Comparison of ENCODE assay signal across 10 cellular contexts in the genomic region with DNA sequence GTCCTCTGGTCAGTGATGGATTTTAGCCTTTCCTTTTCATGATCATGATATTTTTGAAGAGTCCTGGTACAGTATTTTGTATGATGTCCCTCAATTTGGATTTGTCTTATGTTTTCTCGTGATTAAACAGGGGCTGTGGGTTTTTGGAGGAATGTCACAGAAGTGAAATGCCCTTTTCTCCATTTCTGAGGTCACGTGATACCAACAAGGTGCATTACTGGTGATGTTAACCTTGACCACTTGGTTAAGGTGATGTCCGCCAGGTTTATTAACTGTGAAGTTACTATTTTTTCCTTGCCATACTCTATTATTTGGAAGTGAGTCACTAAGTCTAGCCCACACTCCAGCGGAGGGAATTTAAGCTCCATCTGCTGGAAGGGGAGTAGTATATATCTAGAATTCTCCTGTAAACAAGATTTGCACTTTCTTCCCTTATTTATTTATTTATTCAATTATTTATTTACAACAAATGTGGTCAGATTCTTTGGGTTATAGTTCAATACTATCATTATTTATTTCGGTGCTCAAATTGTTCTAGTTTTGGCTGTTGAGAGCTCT.
DNase-seq lines count a peak whose midpoint lies in the region; ATAC-seq and TF ChIP-seq lines count a peak whose summit lies in the region.
"Had no signal": no experiment of that assay in that cellular context is flagged by ENCODE, and none has a peak within 500 bp of the region (broad histone marks: within the 10 kb centered on the region; RNA-seq: fewer than 3 reads in every experiment).

No MANE protein-coding gene starts in this region.

- H3K27me3 ChIP-seq in left ventricle myocardium inferior (ENCODE audit: low read depth), result no peaks in the 10 kb centered on the region
- no peaks in the 10 kb centered on the region for H3K27me3 ChIP-seq in right cardiac atrium (ENCODE audit: control insufficient read depth, insufficient read depth)
- H3K27me3 ChIP-seq in SK-N-SH (ENCODE audit: insufficient read depth), result no peaks in the 10 kb centered on the region

- H3K79me2 ChIP-seq in SK-N-SH (ENCODE audit: insufficient read depth), result no peaks in the 10 kb centered on the region

- 86% methylated on average over 5 of the region's 5 CpGs for WGBS in right cardiac atrium
- 83% methylated on average over 5 of the region's 5 CpGs for WGBS in SK-N-SH (ENCODE audit: low lambda C conversion rate)

- no peak overlapping the region for H3K9ac ChIP-seq in SK-N-SH

- H4K20me1 ChIP-seq in SK-N-SH (ENCODE audit: insufficient read depth), result no peaks in the 10 kb centered on the region

- peaks cover 79% of the 10 kb centered on the region for H3K4me1 Mint-ChIP-seq in activated T-helper 1 cell treated with anti-CD3 and anti-CD28 coated beads, Interleukin-12 subunit alpha, Interleukin-12 subunit beta, Interleukin-2, Interleukin-4 antibody, amounts not matched to agents 30 ng/mL and 10 ng/mL and 1 ng/mL, durations not matched to agents 14 hours and 24 hours and 36 hours (ENCODE audit: low read depth)

- POLR2A ChIA-PET in SK-N-SH (lab: Yijun Ruan, JAX), result no interaction called here

- no peak overlapping the region for H3K4me2 ChIP-seq in SK-N-SH

- H3K36me3 ChIP-seq in left ventricle myocardium inferior, result no peaks in the 10 kb centered on the region
- H3K36me3 ChIP-seq in SK-N-SH (replicated peaks in 1 of 2; ENCODE audit: control insufficient read depth in 1 of 2, insufficient read depth in 2 of 2, low read length in 1 of 2), result no peaks in the 10 kb centered on the region

- H3K27ac ChIP-seq in left ventricle myocardium inferior (replicated peaks) (no peak overlapping the region), right cardiac atrium (ENCODE audit: low read length) (no peak overlapping the region), SK-N-SH (ENCODE audit: low read depth in 2 of 2, low read length in 1 of 2) (no peak overlapping the region)

- H3K27ac Mint-ChIP-seq in activated T-helper 1 cell treated with anti-CD3 and anti-CD28 coated beads, Interleukin-12 subunit alpha, Interleukin-12 subunit beta, Interleukin-2, Interleukin-4 antibody, amounts not matched to agents 30 ng/mL and 10 ng/mL and 1 ng/mL, durations not matched to agents 14 hours and 24 hours and 36 hours, result no peak overlapping the region

- no peak for TF ChIP-seq EP300 in SK-N-SH (IDR thresholded peaks at IDR 0.05; ENCODE audit: borderline replicate concordance in 1 of 2, low read depth in 1 of 2, low read length in 1 of 2)

- H3K4me3 ChIP-seq in left ventricle myocardium inferior (no peak overlapping the region), right cardiac atrium (ENCODE audit: low read length) (no peak overlapping the region), SK-N-SH (ENCODE audit: low read depth in 2 of 2, low read length in 1 of 2) (no peak overlapping the region), fibroblast of the aortic adventitia (ENCODE audit: low read depth, low read length) (no peak overlapping the region)

- H2AFZ ChIP-seq in SK-N-SH (ENCODE audit: low read depth), result no peak overlapping the region

- CTCF ChIA-PET in SK-N-SH (lab: Yijun Ruan, JAX), result interaction anchor here (0.7 to 1.9 kb wide), 3 partner anchors 14 to 221 kb away, joined by 3 to 12 read pairs (median 4); no protein-coding TSS in a partner anchor

- TF ChIP-seq CTCF in left ventricle myocardium inferior (IDR thresholded peaks at IDR 0.05; ENCODE audit: borderline replicate concordance), result peak; percentile 48
- peak; percentile 47 for TF ChIP-seq CTCF in SK-N-SH (IDR thresholded peaks at IDR 0.05)
- peak; percentile 47 for TF ChIP-seq CTCF in fibroblast of the aortic adventitia (IDR thresholded peaks at IDR 0.05; ENCODE audit: insufficient read depth, low read length)

- H3F3A ChIP-seq in SK-N-SH (replicated peaks; ENCODE audit: insufficient read depth), result no peaks in the 10 kb centered on the region

- intact Hi-C loops in left ventricle myocardium inferior (cut with micrococcal nuclease), result loop anchor here (10.0 kb wide), 1 partner anchor 220 kb away; no protein-coding TSS in a partner anchor
- intact Hi-C loops in right cardiac atrium (cut with DNase I), result loop anchor here in 3 of 4 donors (10.0 kb wide), 1 partner anchor 220 kb away; no protein-coding TSS in a partner anchor
- intact Hi-C loops in activated T-helper 1 cell treated with anti-CD3 and anti-CD28 coated beads, Interleukin-12 subunit alpha, Interleukin-12 subunit beta, Interleukin-2, Interleukin-4 antibody, amounts not matched to agents 30 ng/mL and 10 ng/mL and 1 ng/mL, durations not matched to agents 14 hours and 24 hours and 36 hours (cut with micrococcal nuclease), result no loop called here

- H3K4me1 ChIP-seq in left ventricle myocardium inferior, result peaks cover 10% of the 10 kb centered on the region
- peaks cover 3% of the 10 kb centered on the region for H3K4me1 ChIP-seq in right cardiac atrium (ENCODE audit: control insufficient read depth, insufficient read depth, low read length)
- no peaks in the 10 kb centered on the region; a peak in 1 of 4 replicates for H3K4me1 ChIP-seq in SK-N-SH (ENCODE audit: control insufficient read depth in 1 of 2, insufficient read depth in 2 of 2, low read depth in 1 of 2, low read length in 1 of 2)

- no peak for DNase-seq in left ventricle myocardium inferior
- DNase-seq in right cardiac atrium, result no peak
- DNase-seq in SK-N-SH, result no peak
- DNase-seq in fibroblast of the aortic adventitia (ENCODE audit: low read depth), result peak; percentile 64
- no peak for DNase-seq in activated T-helper 1 cell treated with anti-CD3 and anti-CD28 coated beads, Interleukin-12 subunit alpha, Interleukin-12 subunit beta, Interleukin-2, Interleukin-4 antibody, amounts not matched to agents 30 ng/mL and 10 ng/mL and 1 ng/mL, durations not matched to agents 14 hours and 24 hours and 36 hours (ENCODE audit: low spot score)
- DNase-seq: NCI-H345 had no signal

- H3K4me3 Mint-ChIP-seq in activated T-helper 1 cell treated with anti-CD3 and anti-CD28 coated beads, Interleukin-12 subunit alpha, Interleukin-12 subunit beta, Interleukin-2, Interleukin-4 antibody, amounts not matched to agents 30 ng/mL and 10 ng/mL and 1 ng/mL, durations not matched to agents 14 hours and 24 hours and 36 hours, result no peak overlapping the region

- no peaks in the 10 kb centered on the region for H3K27me3 Mint-ChIP-seq in activated T-helper 1 cell treated with anti-CD3 and anti-CD28 coated beads, Interleukin-12 subunit alpha, Interleukin-12 subunit beta, Interleukin-2, Interleukin-4 antibody, amounts not matched to agents 30 ng/mL and 10 ng/mL and 1 ng/mL, durations not matched to agents 14 hours and 24 hours and 36 hours (ENCODE audit: insufficient read depth)

- H3K9me3 ChIP-seq in left ventricle myocardium inferior (replicated peaks) (no peaks in the 10 kb centered on the region), right cardiac atrium (ENCODE audit: control insufficient read depth, low read length) (no peaks in the 10 kb centered on the region), SK-N-SH (no peaks in the 10 kb centered on the region)

- peaks cover 19% of the 10 kb centered on the region for H3K36me3 Mint-ChIP-seq in activated T-helper 1 cell treated with anti-CD3 and anti-CD28 coated beads, Interleukin-12 subunit alpha, Interleukin-12 subunit beta, Interleukin-2, Interleukin-4 antibody, amounts not matched to agents 30 ng/mL and 10 ng/mL and 1 ng/mL, durations not matched to agents 14 hours and 24 hours and 36 hours (ENCODE audit: low read depth)

- ATAC-seq in right cardiac atrium, result no peak
- no peak for ATAC-seq in GM19023 (IDR thresholded peaks at IDR 0.05; ENCODE audit: unreplicated experiment)
- no peak for ATAC-seq in HG02678 (IDR thresholded peaks at IDR 0.05; ENCODE audit: unreplicated experiment)
- ATAC-seq in GM21529 (IDR thresholded peaks at IDR 0.05; ENCODE audit: unreplicated experiment), result no peak
- ATAC-seq: left lobe of liver had no signal

- TF ChIP-seq RAD21 in SK-N-SH (IDR thresholded peaks at IDR 0.05; ENCODE audit: low read length), result peak; percentile 65

- H3K9me3 Mint-ChIP-seq in activated T-helper 1 cell treated with anti-CD3 and anti-CD28 coated beads, Interleukin-12 subunit alpha, Interleukin-12 subunit beta, Interleukin-2, Interleukin-4 antibody, amounts not matched to agents 30 ng/mL and 10 ng/mL and 1 ng/mL, durations not matched to agents 14 hours and 24 hours and 36 hours, result peaks cover 17% of the 10 kb centered on the region

- H3K9me2 ChIP-seq in SK-N-SH, result no peaks in the 10 kb centered on the region

TF ChIP-seq in SK-N-SH, 30 proteins besides CTCF, POLR2A, EP300 and RAD21:
- TF ChIP-seq SMC3 (IDR thresholded peaks at IDR 0.05; ENCODE audit: low read depth, low read length) (peak; percentile 54), FOSL2 (IDR thresholded peaks at IDR 0.05; ENCODE audit: borderline replicate concordance, low read depth) (0 out of 2 replicates have a peak, but pooled peaks have one; percentile 6), CHD2 (IDR thresholded peaks at IDR 0.05; ENCODE audit: low read length, partially characterized antibody) (no peak)
